ENCODE assay signal across 20 cellular contexts in the genomic region with DNA sequence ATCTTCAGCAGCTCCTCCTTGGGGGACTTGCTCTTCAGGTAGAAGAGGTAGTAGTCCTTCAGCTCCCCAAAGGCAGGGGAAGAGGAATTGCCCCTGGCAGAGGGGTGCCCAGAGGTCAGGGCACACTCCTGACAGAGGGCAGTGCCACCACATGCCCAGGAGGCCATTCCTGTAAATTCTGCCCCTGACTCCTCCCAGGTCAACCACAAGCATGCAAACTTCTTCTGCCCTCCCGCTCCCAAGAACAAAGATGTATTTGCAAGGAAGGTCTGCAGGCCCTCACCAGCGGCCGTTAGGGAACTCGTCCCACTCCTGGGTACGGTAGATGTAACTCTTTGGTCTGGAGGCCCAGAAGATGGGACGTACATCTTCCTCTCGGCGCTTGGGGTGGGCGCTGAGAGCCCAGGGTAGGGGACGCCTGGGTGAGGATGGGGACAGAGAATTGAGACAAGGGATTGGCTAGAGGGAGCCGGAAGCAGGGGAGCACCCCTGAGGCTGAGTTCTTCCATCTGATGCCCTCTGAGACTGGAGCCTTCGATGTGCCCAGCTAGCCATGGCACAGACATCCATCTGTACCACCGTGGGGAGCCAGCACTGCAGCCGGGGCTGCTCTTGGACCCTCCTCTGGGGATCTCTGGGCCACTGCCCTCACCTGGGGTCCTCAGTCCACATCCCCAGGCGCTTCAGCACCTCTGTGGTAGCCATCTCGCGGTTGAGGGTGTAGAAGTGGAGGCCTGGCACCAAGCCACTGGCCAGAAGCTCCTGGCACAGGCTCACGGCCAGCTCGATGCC. TPM values are rescaled to one million over a fixed set of nuclear protein-coding genes. Genes with fewer than 3 reads are reported as not detected.
DNase-seq lines count a peak whose midpoint lies in the region; ATAC-seq and TF ChIP-seq lines count a peak whose summit lies in the region.
"Had no signal": no experiment of that assay in that cellular context is flagged by ENCODE, and none has a peak within 500 bp of the region (broad histone marks: within the 10 kb centered on the region; RNA-seq: fewer than 3 reads in every experiment).

No MANE protein-coding gene starts in this region.

- no peak for TF ChIP-seq EP300 in upper lobe of left lung (IDR thresholded peaks at IDR 0.05)

- H3K4me3 ChIP-seq in ascending aorta (no peak overlapping the region), heart left ventricle (no peak overlapping the region), upper lobe of left lung (no peak overlapping the region)
- H3K4me3 ChIP-seq: skin epidermis had no signal

- H3K27me3 ChIP-seq in ascending aorta (no peaks in the 10 kb centered on the region), heart left ventricle (no peaks in the 10 kb centered on the region), upper lobe of left lung (no peaks in the 10 kb centered on the region)

- intact Hi-C loops in ascending aorta (cut with DNase I) (loop anchor here (5.0 kb wide), 1 partner anchor 112 kb away; the partner anchor contains the start of gene MAD2L2), heart left ventricle (cut with DNase I) (no loop called here), posterior vena cava (cut with DNase I) (no loop called here)

- H3K9me3 ChIP-seq in ascending aorta (no peaks in the 10 kb centered on the region), heart left ventricle (no peaks in the 10 kb centered on the region), upper lobe of left lung (no peaks in the 10 kb centered on the region)

- H3K36me3 ChIP-seq in ascending aorta (peaks cover 40 to 46% of the 10 kb centered on the region in 2 donors), heart left ventricle (peaks cover 3 to 83% (median 62%) of the 10 kb centered on the region in 9 donors), upper lobe of left lung (peaks cover 26 to 88% (median 51%) of the 10 kb centered on the region in 4 donors)

- no peak for ATAC-seq in heart left ventricle
- ATAC-seq in upper lobe of left lung (ENCODE audit: low FRiP score in 2 of 2): no peak
- ATAC-seq: activated CD8-positive, alpha-beta memory T cell treated with anti-CD3 and anti-CD28 coated beads, Interleukin-2, amount 10 ng/mL, durations not matched to agents 7 days and 5 days; activated naive CD4-positive, alpha-beta T cell treated with anti-CD3 and anti-CD28 coated beads, Interleukin-2, amount 50 U/mL, for 72 hours had no signal

- DNase-seq in ascending aorta (ENCODE audit: low spot score in 2 of 2): no peak
- DNase-seq in heart left ventricle: peak in 4 of 5 donors; percentile 28 to 72 (median 60)
- DNase-seq in posterior vena cava (ENCODE audit: low spot score): peak; percentile 72
- DNase-seq in upper lobe of left lung: peak in 1 of 2 donors; percentile 56
- DNase-seq in foreskin melanocyte: no peak
- DNase-seq in NCI-H774 (lab: John Stamatoyannopoulos, UW): no peak
- DNase-seq in UCSD-AML1 (lab: John Stamatoyannopoulos, UW; ENCODE audit: unreplicated experiment): no peak
- DNase-seq: activated CD4-positive, alpha-beta T cell treated with anti-CD3 and anti-CD28 coated beads, Interleukin-2, amount 10 ng/mL, durations not matched to agents 7 days and 5 days; activated CD8-positive, alpha-beta memory T cell treated with anti-CD3 and anti-CD28 coated beads, Interleukin-2, amount 10 ng/mL, durations not matched to agents 7 days and 5 days; CD4-positive, alpha-beta T cell; HFFc6; IMR-90; NCI-H1105; NCI-H1930; NCI-H69; stimulated activated CD4-positive, alpha-beta T cell treated with anti-CD3 and anti-CD28 coated beads, Interleukin-1b, Interleukin-23, amount 100 ng/mL, for 48 hours had no signal

- no peak for TF ChIP-seq POLR2A in heart left ventricle (IDR thresholded peaks at IDR 0.05)
- no peak for TF ChIP-seq POLR2A in upper lobe of left lung (IDR thresholded peaks at IDR 0.05)

- peaks cover 22 to 40% of the 10 kb centered on the region in 2 donors for H3K4me1 ChIP-seq in ascending aorta
- peaks cover 29 to 86% (median 68%) of the 10 kb centered on the region in 12 donors for H3K4me1 ChIP-seq in heart left ventricle
- peaks cover 37 to 47% (median 43%) of the 10 kb centered on the region in 4 donors for H3K4me1 ChIP-seq in upper lobe of left lung

- 79 to 88% (median 83%) methylated on average over 16 to 19 of the region's 19 CpGs for WGBS in heart left ventricle, 4 donors
- WGBS in upper lobe of left lung, 2 donors: 93 to 96% methylated on average over 12 to 19 of the region's 19 CpGs

- H3K27ac ChIP-seq in ascending aorta: peak overlapping the region; percentile 23 to 87
- peak overlapping the region in 11 of 12 donors; percentile 85 to 99 (median 98) for H3K27ac ChIP-seq in heart left ventricle
- peak overlapping the region; percentile 26 to 99 (median 78) for H3K27ac ChIP-seq in upper lobe of left lung

- TF ChIP-seq CTCF in ascending aorta (IDR thresholded peaks at IDR 0.05) (no peak), heart left ventricle (IDR thresholded peaks at IDR 0.05) (no peak), upper lobe of left lung (IDR thresholded peaks at IDR 0.05) (no peak)

RNA-seq across cellular contexts. Expression of gene MTHFR, which starts 11.1 kb away (rescaled TPM):
- total RNA-seq in ascending aorta: 48.4 TPM
- total RNA-seq in heart left ventricle: 10 to 100 TPM; 26.9 to 61.2 (median 38.1) TPM
- 10 to 100 TPM; 21.9 to 45.9 TPM for polyA plus RNA-seq in heart left ventricle
- 10 to 100 TPM; 31.0 to 31.7 TPM for total RNA-seq in posterior vena cava
- total RNA-seq in upper lobe of left lung: 100 to 1,000 TPM in 2 of 6 donors, 10 to 100 TPM in 4; 51.5 to 163 (median 58.2) TPM

RNA-seq across cellular contexts. Expression of gene CLCN6, which starts 11.3 kb away (rescaled TPM):
- total RNA-seq in ascending aorta: 18.6 TPM
- total RNA-seq in heart left ventricle: 10 to 100 TPM; 11.6 to 21.5 (median 17.2) TPM
- polyA plus RNA-seq in heart left ventricle: 10 to 100 TPM; 10.2 to 17.2 TPM
- 10 to 100 TPM; 16.8 to 16.9 TPM for total RNA-seq in posterior vena cava
- total RNA-seq in upper lobe of left lung: 10 to 100 TPM; 21.6 to 96.4 (median 33.0) TPM

RNA-seq across cellular contexts. Expression of gene C1orf167, which starts 32.6 kb away (rescaled TPM):
- total RNA-seq in ascending aorta (not detected), heart left ventricle (1 to 10 TPM; 1.5 to 7.6 (median 3.1) TPM), posterior vena cava (1 to 10 TPM; 2.1 to 2.3 TPM), upper lobe of left lung (10 to 100 TPM in 2 of 6 donors, 1 to 10 TPM in 4; 1.0 to 14.3 (median 8.8) TPM)
- 1 to 10 TPM; 4.1 to 4.9 TPM for polyA plus RNA-seq in heart left ventricle
- total RNA-seq: activated CD4-positive, alpha-beta T cell treated with anti-CD3 and anti-CD28 coated beads, Interleukin-2, amount 10 ng/mL, durations not matched to agents 7 days and 5 days; activated CD8-positive, alpha-beta memory T cell treated with anti-CD3 and anti-CD28 coated beads, Interleukin-2, amount 10 ng/mL, durations not matched to agents 7 days and 5 days; activated naive CD4-positive, alpha-beta T cell treated with anti-CD3 and anti-CD28 coated beads, Interleukin-2, amount 50 U/mL, for 72 hours; astrocyte; CD4-positive, alpha-beta T cell had no signal

RNA-seq across cellular contexts. Expression of gene NPPA, which starts 52.9 kb away (rescaled TPM):
- total RNA-seq in ascending aorta (not detected), heart left ventricle (1,000 to 10,000 TPM in 1 of 9 donors, 100 to 1,000 TPM in 8; 126 to 3,156 (median 279) TPM), posterior vena cava (1 to 10 TPM in 1 of 2 donors, not detected in 1; 3.8 TPM), upper lobe of left lung (1 to 10 TPM in 1 of 6 donors, not detected in 5; 3.1 TPM)
- 1,000 to 10,000 TPM in 1 of 2 donors, 10 to 100 TPM in 1; 59.9 to 1,418 TPM for polyA plus RNA-seq in heart left ventricle
- total RNA-seq: activated CD4-positive, alpha-beta T cell treated with anti-CD3 and anti-CD28 coated beads, Interleukin-2, amount 10 ng/mL, durations not matched to agents 7 days and 5 days; activated CD8-positive, alpha-beta memory T cell treated with anti-CD3 and anti-CD28 coated beads, Interleukin-2, amount 10 ng/mL, durations not matched to agents 7 days and 5 days; activated naive CD4-positive, alpha-beta T cell treated with anti-CD3 and anti-CD28 coated beads, Interleukin-2, amount 50 U/mL, for 72 hours; astrocyte; CD4-positive, alpha-beta T cell; HFFc6; IMR-90; mesenteric fat pad had no signal
- polyA plus RNA-seq: IMR-90 had no signal

RNA-seq across cellular contexts. Expression of gene AGTRAP, which starts 58.7 kb away (rescaled TPM):
- total RNA-seq in ascending aorta: 95.6 TPM
- 10 to 100 TPM; 11.8 to 36.7 (median 24.5) TPM for total RNA-seq in heart left ventricle
- 100 to 1,000 TPM in 1 of 2 donors, 10 to 100 TPM in 1; 18.2 to 134 TPM for polyA plus RNA-seq in heart left ventricle
- total RNA-seq in posterior vena cava: 10 to 100 TPM; 35.1 to 39.1 TPM
- total RNA-seq in upper lobe of left lung: 10 to 100 TPM; 52.2 to 80.1 (median 68.7) TPM

Comparison
In these comparisons a context has a peak if more than half of its experiments do, and no peak if none do; other contexts are left out.
1. DNase-seq: peak in heart left ventricle (4 of 5) and posterior vena cava (single experiment); none in ascending aorta (0 of 2), foreskin melanocyte (single experiment), NCI-H774 (single experiment) and UCSD-AML1 (single experiment).
2. Peak in every context shown above with its lines, with median percentiles within 50 percentile points of each other: H3K27ac ChIP-seq.